Comparison of ENCODE assay signal across 14 cellular contexts in genomic region chr22:33792837-33793236, GRCh38.
DNase-seq lines count a peak whose midpoint lies in the region; ATAC-seq, FAIRE-seq and TF ChIP-seq lines count a peak whose summit lies in the region.
"Had no signal": no experiment of that assay in that cellular context is flagged by ENCODE, and none has a peak within 500 bp of the region (broad histone marks: within the 10 kb centered on the region; RNA-seq: fewer than 3 reads in every experiment).

No MANE protein-coding gene starts in this region.

- FAIRE-seq in GM12891 (lab: Jason Lieb, UNC) = peak; percentile 56

- H3K4me3 Mint-ChIP-seq in brain = peak overlapping the region in 1 of 5 experiments; percentile 37
- H3K4me3 Mint-ChIP-seq in memory B cell = no peak overlapping the region
- H3K4me3 Mint-ChIP-seq in stimulated activated naive B cell treated with anti-CD40 and anti-IgM and Interleukin-4, amounts not matched to agents 10 μg/mL and 1 μg/mL and 100 μg/mL, for 72 hours = peak overlapping the region; percentile 52 to 78

- H3K27me3 Mint-ChIP-seq in brain = no peaks in the 10 kb centered on the region
- peaks cover 1% of the 10 kb centered on the region for H3K27me3 Mint-ChIP-seq in memory B cell
- no peaks in the 10 kb centered on the region for H3K27me3 Mint-ChIP-seq in stimulated activated naive B cell treated with anti-CD40 and anti-IgM and Interleukin-4, amounts not matched to agents 10 μg/mL and 1 μg/mL and 100 μg/mL, for 72 hours

- peaks cover 19% of the 10 kb centered on the region for H3K4me1 Mint-ChIP-seq in brain
- H3K4me1 Mint-ChIP-seq in memory B cell = peaks cover 7% of the 10 kb centered on the region
- H3K4me1 Mint-ChIP-seq in stimulated activated naive B cell treated with anti-CD40 and anti-IgM and Interleukin-4, amounts not matched to agents 10 μg/mL and 1 μg/mL and 100 μg/mL, for 72 hours = peaks cover 26 to 31% of the 10 kb centered on the region in 2 donors

- H3K9me3 Mint-ChIP-seq in brain (peaks cover 31 to 42% (median 33%) of the 10 kb centered on the region in 5 experiments), memory B cell (peaks cover 14% of the 10 kb centered on the region)
- peaks cover 19 to 23% of the 10 kb centered on the region in 2 donors for H3K9me3 Mint-ChIP-seq in stimulated activated naive B cell treated with anti-CD40 and anti-IgM and Interleukin-4, amounts not matched to agents 10 μg/mL and 1 μg/mL and 100 μg/mL, for 72 hours

- H3K36me3 Mint-ChIP-seq in brain (peaks cover 22% of the 10 kb centered on the region), memory B cell (peaks cover 19% of the 10 kb centered on the region)
- H3K36me3 Mint-ChIP-seq in stimulated activated naive B cell treated with anti-CD40 and anti-IgM and Interleukin-4, amounts not matched to agents 10 μg/mL and 1 μg/mL and 100 μg/mL, for 72 hours = peaks cover 26 to 50% of the 10 kb centered on the region in 2 donors

- peak overlapping the region in 3 of 5 experiments; percentile 24 to 79 (median 45) for H3K27ac Mint-ChIP-seq in brain
- H3K27ac Mint-ChIP-seq in memory B cell = peak overlapping the region; percentile 14
- H3K27ac Mint-ChIP-seq in stimulated activated naive B cell treated with anti-CD40 and anti-IgM and Interleukin-4, amounts not matched to agents 10 μg/mL and 1 μg/mL and 100 μg/mL, for 72 hours = peak overlapping the region; percentile 81

- TF ChIP-seq POLR2A in GM12891 (IDR thresholded peaks at IDR 0.05; ENCODE audit: low read depth, low read length) = no peak
- TF ChIP-seq POLR2A in GM18505 (IDR thresholded peaks at IDR 0.05; ENCODE audit: borderline replicate concordance, extremely low read depth, insufficient read depth, insufficient read length) = no peak

- ATAC-seq in memory B cell (ENCODE audit: low read depth) = no peak
- ATAC-seq in stimulated activated naive B cell treated with anti-CD40 and anti-IgM and Interleukin-4, amounts not matched to agents 10 μg/mL and 1 μg/mL and 100 μg/mL, for 72 hours (replicated peaks) = peak in 1 of 2 donors; percentile 38
- no peak for ATAC-seq in HG02571 (IDR thresholded peaks at IDR 0.05; ENCODE audit: unreplicated experiment)
- ATAC-seq in HG02588 (IDR thresholded peaks at IDR 0.05; ENCODE audit: unreplicated experiment) = no peak
- ATAC-seq in GM18505 (IDR thresholded peaks at IDR 0.05; ENCODE audit: unreplicated experiment) = no peak

- no peak for TF ChIP-seq CTCF in brain (conservative IDR thresholded peaks at IDR 0.05)

- DNase-seq in GM12891 (ENCODE audit: insufficient read length, low spot score) = no peak
- DNase-seq in memory B cell (ENCODE audit: low spot score in 2 of 2) = no peak
- DNase-seq in stimulated activated naive B cell treated with anti-CD40 and anti-IgM and Interleukin-4, amounts not matched to agents 10 μg/mL and 1 μg/mL and 100 μg/mL, for 72 hours = no peak
- DNase-seq in amniotic stem cell (lab: John Stamatoyannopoulos, UW) = no peak
- DNase-seq: activated CD4-positive, alpha-beta T cell treated with anti-CD3 and anti-CD28 coated beads, Interleukin-2, amount 50 U/mL, for 48 hours; adrenal gland; NCI-H1105 treated with DMSO at 0.1 percent for 48 hours; NK-92 treated with Interleukin-12 subunit alpha and Interleukin-12 subunit beta, amount 100 ng/mL, for 24 hours; RPMI8226; stimulated activated CD4-positive, alpha-beta T cell treated with anti-CD3 and anti-CD28 coated beads, Interleukin-2, amount 100 ng/mL, for 48 hours had no signal

TF ChIP-seq in GM12891, 5 proteins besides CTCF, POLR2A, EP300 and RAD21:
- TF ChIP-seq PAX5 (IDR thresholded peaks at IDR 0.05; ENCODE audit: insufficient read depth, low read length, severe bottlenecking) (no peak), SPI1 (IDR thresholded peaks at IDR 0.05; ENCODE audit: low read depth, low read length) (peak; percentile 38; the same call in 1 of the 2 replicates), TAF1 (IDR thresholded peaks at IDR 0.05; ENCODE audit: low read depth, low read length) (no peak)

Comparison
In these comparisons a context has a peak if more than half of its experiments do, and no peak if none do; other contexts are left out.
1. H3K27ac Mint-ChIP-seq: peak in every context shown above with its lines; median percentile 81 in stimulated activated naive B cell treated with anti-CD40 and anti-IgM and Interleukin-4, amounts not matched to agents 10 μg/mL and 1 μg/mL and 100 μg/mL, for 72 hours; 45 in brain; 14 in memory B cell.